Comparison of ENCODE assay signal across 9 cellular contexts in the genomic region with DNA sequence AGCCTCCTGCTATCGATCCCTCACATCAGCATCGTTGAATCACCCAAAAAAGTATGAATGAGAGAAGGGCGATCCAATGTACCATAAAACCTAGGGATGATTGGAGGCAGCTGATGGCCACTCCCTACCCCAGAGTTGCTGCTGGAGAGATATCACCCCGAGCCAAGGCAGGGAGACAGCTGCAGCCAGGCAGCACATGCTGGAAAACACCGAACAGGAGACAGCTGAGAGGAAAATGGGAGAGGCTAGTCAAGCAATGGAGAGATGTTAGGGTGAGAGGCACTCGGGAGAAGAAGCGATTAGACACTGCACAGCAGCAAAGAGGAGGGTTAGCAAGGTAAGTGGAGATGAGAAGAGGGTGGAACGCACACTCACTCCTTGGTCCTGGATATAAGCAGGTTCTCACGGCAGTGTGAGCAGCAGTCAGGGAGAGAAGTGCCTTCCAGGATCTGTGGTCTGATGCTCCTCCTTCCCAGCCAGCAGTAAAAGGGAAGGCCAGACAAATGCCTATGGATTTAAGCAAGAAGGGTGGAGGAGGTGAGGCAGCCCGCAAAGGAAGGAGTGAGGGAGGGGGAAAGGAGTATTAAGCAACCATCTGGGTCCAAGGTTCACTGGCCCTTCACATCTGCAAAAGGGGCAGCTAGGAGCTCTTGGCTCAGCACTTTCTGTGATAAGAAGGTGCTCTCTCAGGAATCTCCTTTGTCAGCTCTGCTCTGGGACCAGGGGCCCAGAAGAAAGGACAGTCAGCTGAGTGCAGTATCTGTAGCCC.
A peak's percentile ranks its signal among the peaks of the same experiment; 100 is the strongest.
DNase-seq lines count a peak whose midpoint lies in the region; ATAC-seq, FAIRE-seq and TF ChIP-seq lines count a peak whose summit lies in the region.
"Had no signal": no experiment of that assay in that cellular context is flagged by ENCODE, and none has a peak within 500 bp of the region (broad histone marks: within the 10 kb centered on the region; RNA-seq: fewer than 3 reads in every experiment).

Gene SLC7A7 (minus strand): TSS at position 491 of the 769 bp plus-strand sequence. CDS start 2,037 bp downstream, outside the sequence.

- H3K9me3 ChIP-seq in DOHH2 (ENCODE audit: control insufficient read depth, insufficient read depth, low read length) = no peaks in the 10 kb centered on the region
- H3K9me3 ChIP-seq in parathyroid adenoma (ENCODE audit: control insufficient read depth, low read length) = no peaks in the 10 kb centered on the region
- H3K9me3 ChIP-seq in effector memory CD4-positive, alpha-beta T cell (ENCODE audit: control insufficient read depth, low read length) = no peaks in the 10 kb centered on the region
- H3K9me3 ChIP-seq: ovary had no signal

- peaks cover 29% of the 10 kb centered on the region for H3K36me3 ChIP-seq in DOHH2 (ENCODE audit: control insufficient read depth, low read length)
- H3K36me3 ChIP-seq in parathyroid adenoma (ENCODE audit: control insufficient read depth, insufficient read depth, low read length) = no peaks in the 10 kb centered on the region
- H3K36me3 ChIP-seq in effector memory CD4-positive, alpha-beta T cell (ENCODE audit: control insufficient read depth, insufficient read depth, low read length) = no peaks in the 10 kb centered on the region
- H3K36me3 ChIP-seq: ovary had no signal

- peaks cover 42% of the 10 kb centered on the region for H3F3A ChIP-seq in DOHH2 (ENCODE audit: control insufficient read depth, insufficient read depth)

- H3K4me3 ChIP-seq in DOHH2 (ENCODE audit: low read length) (peak within 1 kb of the TSS; percentile 97), fibroblast of pulmonary artery (replicated peaks; ENCODE audit: low read depth, low read length) (peak within 1 kb of the TSS; percentile 40), parathyroid adenoma (ENCODE audit: low read depth, low read length) (peak within 1 kb of the TSS; percentile 62)
- H3K4me3 ChIP-seq in effector memory CD4-positive, alpha-beta T cell (ENCODE audit: insufficient read depth, low read depth, low read length, poor library complexity, severe bottlenecking) = no peak within 1 kb of the TSS
- H3K4me3 ChIP-seq: ovary had no signal

- peaks cover 57% of the 10 kb centered on the region for H3K79me2 ChIP-seq in DOHH2 (ENCODE audit: control insufficient read depth, low read length)
- no peaks in the 10 kb centered on the region for H3K79me2 ChIP-seq in parathyroid adenoma

- H2AFZ ChIP-seq in parathyroid adenoma = peak within 1 kb of the TSS; percentile 84

- no peaks in the 10 kb centered on the region for H3K9me2 ChIP-seq in DOHH2 (replicated peaks; ENCODE audit: control insufficient read depth, low read length)

- H3K27me3 ChIP-seq in DOHH2 (ENCODE audit: control insufficient read depth, low read length) (no peaks in the 10 kb centered on the region), parathyroid adenoma (ENCODE audit: control insufficient read depth, insufficient read depth, low read length) (no peaks in the 10 kb centered on the region)
- H3K27me3 ChIP-seq in effector memory CD4-positive, alpha-beta T cell (replicated peaks; ENCODE audit: control insufficient read depth, insufficient read depth, low read length, poor library complexity, severe bottlenecking) = no peaks in the 10 kb centered on the region
- H3K27me3 ChIP-seq: ovary had no signal

- H3K4me1 ChIP-seq in DOHH2 (ENCODE audit: control insufficient read depth, low read length) (peaks cover 82% of the 10 kb centered on the region), parathyroid adenoma (peaks cover 28% of the 10 kb centered on the region)
- H3K4me1 ChIP-seq in effector memory CD4-positive, alpha-beta T cell (ENCODE audit: control insufficient read depth, insufficient read depth, low read length, poor library complexity, severe bottlenecking) = no peaks in the 10 kb centered on the region

- no peak for ATAC-seq in HG02763 (IDR thresholded peaks at IDR 0.05; ENCODE audit: unreplicated experiment)

- no peak for FAIRE-seq in GM19239 (lab: Jason Lieb, UNC)

- H3K4me2 ChIP-seq in DOHH2 (ENCODE audit: low read length) = peak within 1 kb of the TSS; percentile 97
- H3K4me2 ChIP-seq in parathyroid adenoma (ENCODE audit: low read length) = peak within 1 kb of the TSS; percentile 85

- no peaks in the 10 kb centered on the region for H4K20me1 ChIP-seq in DOHH2 (ENCODE audit: control insufficient read depth, insufficient read depth, low read depth, low read length)

- DNase-seq in NCI-H226 = peak; percentile 86
- peak; percentile 56 for DNase-seq in fibroblast of pulmonary artery (ENCODE audit: low read depth)
- DNase-seq in GM19239 (ENCODE audit: insufficient read length, low spot score) = no peak
- DNase-seq in effector memory CD4-positive, alpha-beta T cell = no peak
- DNase-seq in NCI-H1417 treated with DMSO at 0.1 percent for 48 hours (lab: John Stamatoyannopoulos, UW) = no peak
- DNase-seq: ovary had no signal

- TF ChIP-seq CTCF in DOHH2 (IDR thresholded peaks at IDR 0.05; ENCODE audit: low read depth, low read length, poor library complexity, severe bottlenecking) = no peak
- no peak for TF ChIP-seq CTCF in fibroblast of pulmonary artery (IDR thresholded peaks at IDR 0.05; ENCODE audit: low read length, missing control alignments)
- TF ChIP-seq CTCF in parathyroid adenoma (IDR thresholded peaks at IDR 0.05) = no peak

- no peak within 1 kb of the TSS for H3K9ac ChIP-seq in parathyroid adenoma

- H3K27ac ChIP-seq in DOHH2 (ENCODE audit: low read depth, low read length) = peak within 1 kb of the TSS; percentile 100
- peak within 1 kb of the TSS; percentile 88 for H3K27ac ChIP-seq in parathyroid adenoma
- no peak within 1 kb of the TSS for H3K27ac ChIP-seq in effector memory CD4-positive, alpha-beta T cell (ENCODE audit: insufficient read depth, low read length, poor library complexity, severe bottlenecking)
- H3K27ac ChIP-seq: ovary had no signal

Comparison
In these comparisons a context has a peak if more than half of its experiments do, and no peak if none do; other contexts are left out.
1. DNase-seq: peak in NCI-H226 (single experiment) and fibroblast of pulmonary artery (single experiment); none in GM19239 (single experiment), effector memory CD4-positive, alpha-beta T cell (0 of 3) and NCI-H1417 treated with DMSO at 0.1 percent for 48 hours (single experiment).